Comparison of ENCODE assay signal across 7 cellular contexts in the genomic region with DNA sequence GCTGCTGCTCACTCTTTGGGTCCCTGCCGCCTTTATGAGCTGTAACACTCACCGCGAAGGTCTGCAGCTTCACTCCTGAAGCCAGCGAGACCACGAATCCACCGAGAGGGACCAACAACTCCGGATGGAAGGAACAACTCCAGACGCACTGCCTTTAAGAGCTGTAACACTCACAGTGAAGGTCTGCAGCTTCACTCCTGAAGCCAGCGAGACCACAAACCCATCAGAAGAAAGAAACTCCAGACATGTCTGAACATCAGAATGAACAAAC. TPM values are rescaled to one million over a fixed set of nuclear protein-coding genes. Genes with fewer than 3 reads are reported as not detected.
DNase-seq lines count a peak whose midpoint lies in the region; ATAC-seq and TF ChIP-seq lines count a peak whose summit lies in the region.
"Not testable (repeated sequence)": the region's sequence is repeated elsewhere in the genome, so short reads cannot be mapped to it uniquely, and the experiment has no call there.

No MANE protein-coding gene starts in this region.

- not testable (repeated sequence) for H3K4me1 ChIP-seq in HUES6 (ENCODE audit: control insufficient read depth, insufficient read depth, low read length); trophoblast cell (ENCODE audit: control insufficient read depth in 1 of 2, insufficient read depth in 2 of 2, low read length in 2 of 2)

- H3K4me3 Mint-ChIP-seq in CD4-positive, alpha-beta T cell = peak overlapping the region; percentile 54
- H3K4me3 Mint-ChIP-seq in T-helper 1 cell treated with Interleukin-12 subunit alpha and Interleukin-12 subunit beta and Interleukin-4 antibody, amounts not matched to agents 30 μg/mL and 1 μg/mL, for 36 hours = peak overlapping the region; percentile 14
- H3K4me3 Mint-ChIP-seq in activated T-helper 1 cell treated with anti-CD3 and anti-CD28 coated beads, Interleukin-12 subunit alpha, Interleukin-12 subunit beta, Interleukin-2, Interleukin-4 antibody, amounts not matched to agents 30 ng/mL and 10 ng/mL and 1 ng/mL, durations not matched to agents 14 hours and 24 hours and 36 hours; MCF 10A (ENCODE audit: unreplicated experiment): not testable (repeated sequence)
- peak overlapping the region in 6 of 8 donors; percentile 16 to 97 (median 63) for H3K4me3 Mint-ChIP-seq in naive B cell

- not testable (repeated sequence) for H2BK5ac ChIP-seq in trophoblast cell (ENCODE audit: low read depth, low read length, poor library complexity)

- WGBS in trophoblast cell (ENCODE audit: extremely low coverage, insufficient coverage, insufficient read length) = no CpG with 5 or more reads among the region's 9 CpGs

- not testable (repeated sequence) for H3K14ac ChIP-seq in trophoblast cell (ENCODE audit: low read length)

- POLR2A ChIA-PET in CD4-positive, alpha-beta T cell (lab: Charles Lee) = interaction anchor here (1.8 to 3.2 kb wide), 2 partner anchors 66 to 92 kb away, joined by 4 to 24 read pairs; a partner anchor contains a TSS
- POLR2A ChIA-PET in MCF 10A (lab: Yijun Ruan, JAX) = interaction anchor here (1.4 to 3.7 kb wide), 2 partner anchors 65 to 124 kb away, joined by 4 to 44 read pairs; a partner anchor contains a TSS

- not testable (repeated sequence) for DNase-seq in CD4-positive, alpha-beta T cell; activated T-helper 1 cell treated with anti-CD3 and anti-CD28 coated beads, Interleukin-12 subunit alpha, Interleukin-12 subunit beta, Interleukin-2, Interleukin-4 antibody, amounts not matched to agents 30 ng/mL and 10 ng/mL and 1 ng/mL, durations not matched to agents 14 hours and 24 hours and 36 hours (ENCODE audit: low spot score); MCF 10A (ENCODE audit: unreplicated experiment); naive B cell; trophoblast cell

- not testable (repeated sequence) for H3K27me3 Mint-ChIP-seq in CD4-positive, alpha-beta T cell; T-helper 1 cell treated with Interleukin-12 subunit alpha and Interleukin-12 subunit beta and Interleukin-4 antibody, amounts not matched to agents 30 μg/mL and 1 μg/mL, for 36 hours (ENCODE audit: low read depth); activated T-helper 1 cell treated with anti-CD3 and anti-CD28 coated beads, Interleukin-12 subunit alpha, Interleukin-12 subunit beta, Interleukin-2, Interleukin-4 antibody, amounts not matched to agents 30 ng/mL and 10 ng/mL and 1 ng/mL, durations not matched to agents 14 hours and 24 hours and 36 hours (ENCODE audit: insufficient read depth); MCF 10A (ENCODE audit: insufficient read depth, unreplicated experiment); naive B cell

- not testable (repeated sequence) for H2BK12ac ChIP-seq in trophoblast cell (ENCODE audit: low read length)

- H2AK5ac ChIP-seq in trophoblast cell (ENCODE audit: low read length) = not testable (repeated sequence)

- not testable (repeated sequence) for H4K91ac ChIP-seq in trophoblast cell (ENCODE audit: low read depth, low read length)

- not testable (repeated sequence) for BruUV-seq in MCF 10A (replicated peaks; lab: Mats Ljungman, UMichigan)

- ATAC-seq in CD4-positive, alpha-beta T cell (ENCODE audit: poor library complexity); naive B cell (ENCODE audit: low read depth in 2 of 2): not testable (repeated sequence)

- H3K18ac ChIP-seq in trophoblast cell (ENCODE audit: low read length) = not testable (repeated sequence)

- not testable (repeated sequence) for H2AFZ ChIP-seq in trophoblast cell (ENCODE audit: insufficient read depth, low read length, poor library complexity)

- H3K4me3 ChIP-seq in HUES6 (ENCODE audit: low read depth, low read length) = 0 out of 2 replicates have a peak overlapping the region, but pooled peaks have one; percentile 100
- not testable (repeated sequence) for H3K4me3 ChIP-seq in trophoblast cell (ENCODE audit: low read depth, low read length)

- peaks cover 33% of the 10 kb centered on the region for H3K36me3 Mint-ChIP-seq in CD4-positive, alpha-beta T cell (ENCODE audit: low read depth)
- H3K36me3 Mint-ChIP-seq in T-helper 1 cell treated with Interleukin-12 subunit alpha and Interleukin-12 subunit beta and Interleukin-4 antibody, amounts not matched to agents 30 μg/mL and 1 μg/mL, for 36 hours (ENCODE audit: low read depth); activated T-helper 1 cell treated with anti-CD3 and anti-CD28 coated beads, Interleukin-12 subunit alpha, Interleukin-12 subunit beta, Interleukin-2, Interleukin-4 antibody, amounts not matched to agents 30 ng/mL and 10 ng/mL and 1 ng/mL, durations not matched to agents 14 hours and 24 hours and 36 hours (ENCODE audit: low read depth); MCF 10A (ENCODE audit: insufficient read depth, unreplicated experiment); naive B cell: not testable (repeated sequence)

- CTCF ChIA-PET in CD4-positive, alpha-beta T cell (lab: Charles Lee); MCF 10A (lab: Yijun Ruan, JAX): not testable (repeated sequence)

- H4K12ac ChIP-seq in trophoblast cell (ENCODE audit: low read depth, low read length) = not testable (repeated sequence)

- not testable (repeated sequence) for H3K9me3 ChIP-seq in CD4-positive, alpha-beta T cell (ENCODE audit: control insufficient read depth, low read length); HUES6 (ENCODE audit: control insufficient read depth, insufficient read depth, low read depth, low read length); trophoblast cell (ENCODE audit: insufficient read depth, low read depth, low read length)

- peak overlapping the region; percentile 86 for H3K4ac ChIP-seq in trophoblast cell (ENCODE audit: low read depth, low read length)

- H3K27ac Mint-ChIP-seq in CD4-positive, alpha-beta T cell; T-helper 1 cell treated with Interleukin-12 subunit alpha and Interleukin-12 subunit beta and Interleukin-4 antibody, amounts not matched to agents 30 μg/mL and 1 μg/mL, for 36 hours: not testable (repeated sequence)
- peak overlapping the region; percentile 31 for H3K27ac Mint-ChIP-seq in activated T-helper 1 cell treated with anti-CD3 and anti-CD28 coated beads, Interleukin-12 subunit alpha, Interleukin-12 subunit beta, Interleukin-2, Interleukin-4 antibody, amounts not matched to agents 30 ng/mL and 10 ng/mL and 1 ng/mL, durations not matched to agents 14 hours and 24 hours and 36 hours
- H3K27ac Mint-ChIP-seq in MCF 10A (ENCODE audit: low read depth, unreplicated experiment) (peak overlapping the region; percentile 70), naive B cell (peak overlapping the region in 1 of 6 donors; percentile 82)

- not testable (repeated sequence) for TF ChIP-seq CTCF in CD4-positive, alpha-beta T cell (IDR thresholded peaks at IDR 0.05); MCF 10A (IDR thresholded peaks at IDR 0.05; ENCODE audit: unreplicated experiment)

- H3K4me1 Mint-ChIP-seq in CD4-positive, alpha-beta T cell (ENCODE audit: low read depth) = peaks cover 60% of the 10 kb centered on the region
- peaks cover 28% of the 10 kb centered on the region for H3K4me1 Mint-ChIP-seq in T-helper 1 cell treated with Interleukin-12 subunit alpha and Interleukin-12 subunit beta and Interleukin-4 antibody, amounts not matched to agents 30 μg/mL and 1 μg/mL, for 36 hours (ENCODE audit: low read depth)
- peaks cover 31% of the 10 kb centered on the region for H3K4me1 Mint-ChIP-seq in activated T-helper 1 cell treated with anti-CD3 and anti-CD28 coated beads, Interleukin-12 subunit alpha, Interleukin-12 subunit beta, Interleukin-2, Interleukin-4 antibody, amounts not matched to agents 30 ng/mL and 10 ng/mL and 1 ng/mL, durations not matched to agents 14 hours and 24 hours and 36 hours (ENCODE audit: low read depth)
- H3K4me1 Mint-ChIP-seq in MCF 10A (ENCODE audit: insufficient read depth, unreplicated experiment) (peaks cover 12% of the 10 kb centered on the region), naive B cell (peaks cover 39 to 63% (median 60%) of the 10 kb centered on the region in 3 donors)

- H3K36me3 ChIP-seq in HUES6 (ENCODE audit: control insufficient read depth, insufficient read depth, low read length); trophoblast cell (ENCODE audit: control insufficient read depth in 1 of 2, insufficient read depth in 2 of 2, low read length in 2 of 2): not testable (repeated sequence)

- H3K9ac ChIP-seq in HUES6 (ENCODE audit: low read length); trophoblast cell (ENCODE audit: low read length): not testable (repeated sequence)

- intact Hi-C loops in CD4-positive, alpha-beta T cell (cut with DNase I, micrococcal nuclease) = loop anchor here in 1 of 2 experiments (5.0 to 10.0 kb wide), 2 partner anchors 567 to 720 kb away; a partner anchor contains a TSS
- intact Hi-C loops in activated T-helper 1 cell treated with anti-CD3 and anti-CD28 coated beads, Interleukin-12 subunit alpha, Interleukin-12 subunit beta, Interleukin-2, Interleukin-4 antibody, amounts not matched to agents 30 ng/mL and 10 ng/mL and 1 ng/mL, durations not matched to agents 14 hours and 24 hours and 36 hours (cut with micrococcal nuclease) = loop anchor here (5.0 to 10.0 kb wide), 3 partner anchors 450 to 1022 kb away; a partner anchor contains a TSS
- intact Hi-C loops in MCF 10A (cut with micrococcal nuclease) = not testable (repeated sequence)

- not testable (repeated sequence) for H3K27ac ChIP-seq in CD4-positive, alpha-beta T cell (ENCODE audit: low read depth, low read length); HUES6 (ENCODE audit: low read depth, low read length); trophoblast cell (ENCODE audit: low read depth, low read length)

- H3K27me3 ChIP-seq in CD4-positive, alpha-beta T cell (ENCODE audit: control insufficient read depth, insufficient read depth, low read length); HUES6 (ENCODE audit: control insufficient read depth, insufficient read depth, low read length); trophoblast cell (ENCODE audit: insufficient read depth, low read length): not testable (repeated sequence)

- H3K23ac ChIP-seq in trophoblast cell (ENCODE audit: low read length) = not testable (repeated sequence)

- H2BK120ac ChIP-seq in trophoblast cell (ENCODE audit: insufficient read depth, low read length, poor library complexity) = not testable (repeated sequence)

- not testable (repeated sequence) for H4K8ac ChIP-seq in trophoblast cell (ENCODE audit: low read depth, low read length)

- H3K79me2 ChIP-seq in trophoblast cell (ENCODE audit: control insufficient read depth, insufficient read depth, low read length, poor library complexity) = peaks cover 20% of the 10 kb centered on the region

- not testable (repeated sequence) for H3K79me1 ChIP-seq in trophoblast cell (ENCODE audit: low read length)

- not testable (repeated sequence) for H3K4me2 ChIP-seq in trophoblast cell (ENCODE audit: low read length)

- not testable (repeated sequence) for H3K9me3 Mint-ChIP-seq in CD4-positive, alpha-beta T cell; T-helper 1 cell treated with Interleukin-12 subunit alpha and Interleukin-12 subunit beta and Interleukin-4 antibody, amounts not matched to agents 30 μg/mL and 1 μg/mL, for 36 hours; activated T-helper 1 cell treated with anti-CD3 and anti-CD28 coated beads, Interleukin-12 subunit alpha, Interleukin-12 subunit beta, Interleukin-2, Interleukin-4 antibody, amounts not matched to agents 30 ng/mL and 10 ng/mL and 1 ng/mL, durations not matched to agents 14 hours and 24 hours and 36 hours; MCF 10A (ENCODE audit: unreplicated experiment); naive B cell

RNA-seq across cellular contexts. Expression of a gene that starts 2.6 kb away (rescaled TPM):
- total RNA-seq in CD4-positive, alpha-beta T cell = 10 to 100 TPM; 21.8 to 25.1 TPM
- total RNA-seq in activated T-helper 1 cell treated with anti-CD3 and anti-CD28 coated beads, Interleukin-12 subunit alpha, Interleukin-12 subunit beta, Interleukin-2, Interleukin-4 antibody, amounts not matched to agents 30 ng/mL and 10 ng/mL and 1 ng/mL, durations not matched to agents 14 hours and 24 hours and 36 hours = 20.5 and 24.8 TPM in 2 replicates
- total RNA-seq in MCF 10A (2022) = 89.1 and 116 TPM in 2 replicates
- polyA plus RNA-seq in naive B cell (ENCODE audit: low read depth in 6 of 6) = 10 to 100 TPM; 10.9 to 25.4 (median 20.4) TPM
- 33.6 and 36.5 TPM in 2 replicates for polyA plus RNA-seq in trophoblast cell (2013)
